1 cellular context compared by ENCODE assay signal in the genomic region with DNA sequence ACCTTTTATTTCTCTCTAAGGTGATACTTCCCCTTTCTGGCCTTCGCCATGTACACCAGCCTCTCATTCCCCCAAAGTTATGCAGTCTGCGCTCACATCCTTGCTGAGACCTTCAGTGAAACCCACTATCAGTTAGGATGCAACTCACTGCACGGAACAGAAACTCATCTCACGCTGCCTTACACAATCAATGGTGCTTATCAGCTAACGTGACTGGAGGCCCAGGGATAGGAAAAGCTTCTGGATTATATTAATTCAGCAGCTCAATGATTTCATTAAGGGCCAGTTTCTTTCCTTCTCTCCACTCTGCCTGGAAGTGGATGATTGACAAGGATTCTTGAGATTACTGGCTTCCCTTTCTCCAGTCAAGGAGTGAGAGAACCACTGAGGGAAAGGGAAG.
TF ChIP-seq lines count a peak whose summit lies in the region.

No MANE protein-coding gene starts in this region.

TF ChIP-seq in HepG2, 621 proteins besides CTCF, POLR2A, EP300 and RAD21:
- TF ChIP-seq, protein P1, sequence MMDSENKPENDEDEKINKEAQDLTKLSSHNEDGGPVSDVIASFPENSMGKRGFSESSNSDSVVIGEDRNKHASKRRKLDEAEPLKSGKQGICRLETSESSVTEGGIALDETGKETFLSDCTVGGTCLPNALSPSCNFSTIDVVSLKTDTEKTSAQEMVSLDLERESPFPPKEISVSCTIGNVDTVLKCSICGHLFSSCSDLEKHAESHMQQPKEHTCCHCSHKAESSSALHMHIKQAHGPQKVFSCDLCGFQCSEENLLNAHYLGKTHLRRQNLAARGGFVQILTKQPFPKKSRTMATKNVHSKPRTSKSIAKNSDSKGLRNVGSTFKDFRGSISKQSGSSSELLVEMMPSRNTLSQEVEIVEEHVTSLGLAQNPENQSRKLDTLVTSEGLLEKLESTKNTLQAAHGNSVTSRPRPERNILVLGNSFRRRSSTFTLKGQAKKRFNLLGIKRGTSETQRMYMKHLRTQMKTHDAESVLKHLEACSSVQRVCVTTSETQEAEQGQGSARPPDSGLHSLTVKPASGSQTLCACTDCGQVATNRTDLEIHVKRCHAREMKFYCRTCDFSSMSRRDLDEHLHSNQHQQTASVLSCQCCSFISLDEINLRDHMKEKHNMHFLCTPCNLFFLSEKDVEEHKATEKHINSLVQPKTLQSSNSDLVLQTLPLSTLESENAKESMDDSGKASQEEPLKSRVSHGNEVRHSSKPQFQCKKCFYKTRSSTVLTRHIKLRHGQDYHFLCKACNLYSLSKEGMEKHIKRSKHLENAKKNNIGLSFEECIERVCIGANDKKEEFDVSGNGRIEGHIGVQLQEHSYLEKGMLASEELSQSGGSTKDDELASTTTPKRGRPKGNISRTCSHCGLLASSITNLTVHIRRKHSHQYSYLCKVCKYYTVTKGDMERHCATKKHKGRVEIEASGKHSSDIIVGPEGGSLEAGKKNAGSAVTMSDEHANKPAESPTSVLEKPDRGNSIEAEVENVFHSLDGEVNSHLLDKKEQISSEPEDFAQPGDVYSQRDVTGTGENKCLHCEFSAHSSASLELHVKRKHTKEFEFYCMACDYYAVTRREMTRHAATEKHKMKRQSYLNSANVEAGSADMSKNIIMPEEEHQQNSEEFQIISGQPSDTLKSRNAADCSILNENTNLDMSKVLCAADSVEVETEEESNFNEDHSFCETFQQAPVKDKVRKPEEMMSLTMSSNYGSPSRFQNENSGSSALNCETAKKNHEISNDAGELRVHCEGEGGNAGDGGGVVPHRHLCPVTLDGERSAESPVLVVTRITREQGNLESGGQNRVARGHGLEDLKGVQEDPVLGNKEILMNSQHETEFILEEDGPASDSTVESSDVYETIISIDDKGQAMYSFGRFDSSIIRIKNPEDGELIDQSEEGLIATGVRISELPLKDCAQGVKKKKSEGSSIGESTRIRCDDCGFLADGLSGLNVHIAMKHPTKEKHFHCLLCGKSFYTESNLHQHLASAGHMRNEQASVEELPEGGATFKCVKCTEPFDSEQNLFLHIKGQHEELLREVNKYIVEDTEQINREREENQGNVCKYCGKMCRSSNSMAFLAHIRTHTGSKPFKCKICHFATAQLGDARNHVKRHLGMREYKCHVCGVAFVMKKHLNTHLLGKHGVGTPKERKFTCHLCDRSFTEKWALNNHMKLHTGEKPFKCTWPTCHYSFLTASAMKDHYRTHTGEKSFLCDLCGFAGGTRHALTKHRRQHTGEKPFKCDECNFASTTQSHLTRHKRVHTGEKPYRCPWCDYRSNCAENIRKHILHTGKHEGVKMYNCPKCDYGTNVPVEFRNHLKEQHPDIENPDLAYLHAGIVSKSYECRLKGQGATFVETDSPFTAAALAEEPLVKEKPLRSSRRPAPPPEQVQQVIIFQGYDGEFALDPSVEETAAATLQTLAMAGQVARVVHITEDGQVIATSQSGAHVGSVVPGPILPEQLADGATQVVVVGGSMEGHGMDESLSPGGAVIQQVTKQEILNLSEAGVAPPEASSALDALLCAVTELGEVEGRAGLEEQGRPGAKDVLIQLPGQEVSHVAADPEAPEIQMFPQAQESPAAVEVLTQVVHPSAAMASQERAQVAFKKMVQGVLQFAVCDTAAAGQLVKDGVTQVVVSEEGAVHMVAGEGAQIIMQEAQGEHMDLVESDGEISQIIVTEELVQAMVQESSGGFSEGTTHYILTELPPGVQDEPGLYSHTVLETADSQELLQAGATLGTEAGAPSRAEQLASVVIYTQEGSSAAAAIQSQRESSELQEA (CRISPR knock-in tag; IDR thresholded peaks at IDR 0.05; ENCODE audit: not compliant biosample characterization) = no peak
- no peak for TF ChIP-seq ERF (CRISPR knock-in tag; IDR thresholded peaks at IDR 0.05)
- no peak for TF ChIP-seq ZSCAN22 (CRISPR knock-in tag; IDR thresholded peaks at IDR 0.05)
- TF ChIP-seq, protein P2, sequence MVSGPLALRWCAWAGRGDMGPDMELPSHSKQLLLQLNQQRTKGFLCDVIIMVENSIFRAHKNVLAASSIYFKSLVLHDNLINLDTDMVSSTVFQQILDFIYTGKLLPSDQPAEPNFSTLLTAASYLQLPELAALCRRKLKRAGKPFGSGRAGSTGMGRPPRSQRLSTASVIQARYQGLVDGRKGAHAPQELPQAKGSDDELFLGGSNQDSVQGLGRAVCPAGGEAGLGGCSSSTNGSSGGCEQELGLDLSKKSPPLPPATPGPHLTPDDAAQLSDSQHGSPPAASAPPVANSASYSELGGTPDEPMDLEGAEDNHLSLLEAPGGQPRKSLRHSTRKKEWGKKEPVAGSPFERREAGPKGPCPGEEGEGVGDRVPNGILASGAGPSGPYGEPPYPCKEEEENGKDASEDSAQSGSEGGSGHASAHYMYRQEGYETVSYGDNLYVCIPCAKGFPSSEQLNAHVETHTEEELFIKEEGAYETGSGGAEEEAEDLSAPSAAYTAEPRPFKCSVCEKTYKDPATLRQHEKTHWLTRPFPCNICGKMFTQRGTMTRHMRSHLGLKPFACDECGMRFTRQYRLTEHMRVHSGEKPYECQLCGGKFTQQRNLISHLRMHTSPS (CRISPR knock-in tag; IDR thresholded peaks at IDR 0.05; ENCODE audit: low read depth) = no peak
- TF ChIP-seq, protein P3, sequence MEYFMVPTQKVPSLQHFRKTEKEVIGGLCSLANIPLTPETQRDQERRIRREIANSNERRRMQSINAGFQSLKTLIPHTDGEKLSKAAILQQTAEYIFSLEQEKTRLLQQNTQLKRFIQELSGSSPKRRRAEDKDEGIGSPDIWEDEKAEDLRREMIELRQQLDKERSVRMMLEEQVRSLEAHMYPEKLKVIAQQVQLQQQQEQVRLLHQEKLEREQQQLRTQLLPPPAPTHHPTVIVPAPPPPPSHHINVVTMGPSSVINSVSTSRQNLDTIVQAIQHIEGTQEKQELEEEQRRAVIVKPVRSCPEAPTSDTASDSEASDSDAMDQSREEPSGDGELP (IDR thresholded peaks at IDR 0.05; ENCODE audit: borderline replicate concordance, low read depth) = no peak
- TF ChIP-seq ZNF816 (CRISPR knock-in tag; IDR thresholded peaks at IDR 0.05; ENCODE audit: borderline replicate concordance) = no peak
- TF ChIP-seq ONECUT2 (CRISPR knock-in tag; IDR thresholded peaks at IDR 0.05) = no peak
- TF ChIP-seq JUNB (CRISPR knock-in tag; IDR thresholded peaks at IDR 0.05; ENCODE audit: borderline replicate concordance) = no peak
- TF ChIP-seq, protein P4, sequence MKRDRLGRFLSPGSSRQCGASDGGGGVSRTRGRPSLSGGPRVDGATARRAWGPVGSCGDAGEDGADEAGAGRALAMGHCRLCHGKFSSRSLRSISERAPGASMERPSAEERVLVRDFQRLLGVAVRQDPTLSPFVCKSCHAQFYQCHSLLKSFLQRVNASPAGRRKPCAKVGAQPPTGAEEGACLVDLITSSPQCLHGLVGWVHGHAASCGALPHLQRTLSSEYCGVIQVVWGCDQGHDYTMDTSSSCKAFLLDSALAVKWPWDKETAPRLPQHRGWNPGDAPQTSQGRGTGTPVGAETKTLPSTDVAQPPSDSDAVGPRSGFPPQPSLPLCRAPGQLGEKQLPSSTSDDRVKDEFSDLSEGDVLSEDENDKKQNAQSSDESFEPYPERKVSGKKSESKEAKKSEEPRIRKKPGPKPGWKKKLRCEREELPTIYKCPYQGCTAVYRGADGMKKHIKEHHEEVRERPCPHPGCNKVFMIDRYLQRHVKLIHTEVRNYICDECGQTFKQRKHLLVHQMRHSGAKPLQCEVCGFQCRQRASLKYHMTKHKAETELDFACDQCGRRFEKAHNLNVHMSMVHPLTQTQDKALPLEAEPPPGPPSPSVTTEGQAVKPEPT (CRISPR knock-in tag; IDR thresholded peaks at IDR 0.05; ENCODE audit: low read depth) = no peak
- TF ChIP-seq ZEB1 (IDR thresholded peaks at IDR 0.05; ENCODE audit: insufficient replicate concordance, low read depth) = no peak
- no peak for TF ChIP-seq ZNF432 (CRISPR knock-in tag; IDR thresholded peaks at IDR 0.05; ENCODE audit: borderline replicate concordance)
